In genomic region chr1:226566234-226566633, GRCh38 we compare ENCODE assay signal across 19 cellular contexts. TPM values are rescaled to one million over a fixed set of nuclear protein-coding genes. Genes with fewer than 3 reads are reported as not detected.
DNase-seq lines count a peak whose midpoint lies in the region; ATAC-seq and TF ChIP-seq lines count a peak whose summit lies in the region.
"Had no signal": no experiment of that assay in that cellular context is flagged by ENCODE, and none has a peak within 500 bp of the region (broad histone marks: within the 10 kb centered on the region; RNA-seq: fewer than 3 reads in every experiment).

No MANE protein-coding gene starts in this region.

- intact Hi-C loops in esophagus muscularis mucosa (cut with DNase I): no loop called here
- intact Hi-C loops in transverse colon (cut with DNase I; ENCODE audit: low total_unique reads): loop anchor here (2.0 kb wide), 1 partner anchor 17 kb away; the partner anchor contains the start of gene STUM
- intact Hi-C loops in Right ventricle myocardium superior (cut with DNase I): no loop called here

- TF ChIP-seq POLR2A in esophagus muscularis mucosa (IDR thresholded peaks at IDR 0.05; ENCODE audit: low read depth) (no peak), transverse colon (IDR thresholded peaks at IDR 0.05) (no peak)

- TF ChIP-seq EP300 in esophagus muscularis mucosa (IDR thresholded peaks at IDR 0.05) (no peak), transverse colon (IDR thresholded peaks at IDR 0.05; ENCODE audit: low read depth) (no peak)

- H3K4me1 ChIP-seq in esophagus muscularis mucosa (peaks cover 16 to 77% (median 65%) of the 10 kb centered on the region in 4 donors), transverse colon (peaks cover 4 to 29% (median 15%) of the 10 kb centered on the region in 4 donors)

- in situ Hi-C loops in transverse colon (cut with MboI; ENCODE audit: low pct_ligation_motif_present in 1 of 4, low pct_unique_long_range_greater_than_20kb in 1 of 4, low sequenced_read_pairs in 3 of 4): no loop called here

- H3K4me3 ChIP-seq in esophagus muscularis mucosa (no peak overlapping the region), transverse colon (no peak overlapping the region)
- H3K4me3 ChIP-seq: BLaER1 treated with 17β-estradiol and CSF1 and Interleukin-3, amounts not matched to agents 10 nM and 100 nM; GM12878; GM23338 had no signal

- H3K27ac ChIP-seq in caudate nucleus (ENCODE audit: low read depth, low read length): peak overlapping the region; percentile 83
- H3K27ac ChIP-seq in esophagus muscularis mucosa (replicated peaks in 1 of 4): peak overlapping the region; percentile 77 to 81 (median 78)
- peak overlapping the region; percentile 5 to 69 (median 56) for H3K27ac ChIP-seq in transverse colon
- H3K27ac ChIP-seq: BLaER1 treated with 17β-estradiol and CSF1 and Interleukin-3, amounts not matched to agents 10 nM and 100 nM had no signal

- no peaks in the 10 kb centered on the region for H3K36me3 Mint-ChIP-seq in activated naive CD8-positive, alpha-beta T cell treated with anti-CD3 and anti-CD28 coated beads, Interleukin-2, amount 50 U/mL, for 24 hours (ENCODE audit: low read depth)
- H3K36me3 Mint-ChIP-seq: CD8-positive, alpha-beta T cell had no signal

- no peaks in the 10 kb centered on the region for H3K4me1 Mint-ChIP-seq in activated naive CD8-positive, alpha-beta T cell treated with anti-CD3 and anti-CD28 coated beads, Interleukin-2, amount 50 U/mL, for 24 hours

- 83% methylated on average over 1 of the region's 1 CpG for WGBS in esophagus muscularis mucosa
- WGBS in transverse colon (ENCODE audit: low coverage in 1 of 2), 2 donors: 82 to 92% methylated on average over 1 of the region's 1 CpG

- TF ChIP-seq CTCF in esophagus muscularis mucosa (IDR thresholded peaks at IDR 0.05) (no peak), transverse colon (IDR thresholded peaks at IDR 0.05) (no peak)

- H3K27ac Mint-ChIP-seq in activated naive CD8-positive, alpha-beta T cell treated with anti-CD3 and anti-CD28 coated beads, Interleukin-2, amount 50 U/mL, for 24 hours: no peak overlapping the region
- H3K27ac Mint-ChIP-seq: B cell; CD8-positive, alpha-beta T cell; GM23338 had no signal

- H3K9me3 Mint-ChIP-seq in activated naive CD8-positive, alpha-beta T cell treated with anti-CD3 and anti-CD28 coated beads, Interleukin-2, amount 50 U/mL, for 24 hours: no peaks in the 10 kb centered on the region
- H3K9me3 Mint-ChIP-seq: CD8-positive, alpha-beta T cell; GM23338 had no signal

- no peaks in the 10 kb centered on the region for H3K27me3 ChIP-seq in esophagus muscularis mucosa
- H3K27me3 ChIP-seq in transverse colon: no peaks in the 10 kb centered on the region
- H3K27me3 ChIP-seq: BLaER1 treated with 17β-estradiol and CSF1 and Interleukin-3, amounts not matched to agents 10 nM and 100 nM had no signal

- DNase-seq in caudate nucleus (lab: John Stamatoyannopoulos, UW) (peak in 3 of 61 donors; percentile 26 to 62 (median 28)), esophagus muscularis mucosa (ENCODE audit: extremely low spot score) (no peak), putamen (ENCODE audit: low spot score) (peak; percentile 67), transverse colon (no peak), anterior cingulate cortex (lab: John Stamatoyannopoulos, UW) (no peak), Right ventricle myocardium superior (no peak)
- no peak for DNase-seq in activated naive CD8-positive, alpha-beta T cell treated with anti-CD3 and anti-CD28 coated beads, Interleukin-2, amount 50 U/mL, for 24 hours
- DNase-seq: Calu3; CD8-positive, alpha-beta T cell; DND-41; EL; HCEC 1CT; IMR-90 had no signal

- no peak overlapping the region for H3K4me3 Mint-ChIP-seq in activated naive CD8-positive, alpha-beta T cell treated with anti-CD3 and anti-CD28 coated beads, Interleukin-2, amount 50 U/mL, for 24 hours
- H3K4me3 Mint-ChIP-seq: B cell; CD8-positive, alpha-beta T cell; GM23338 had no signal

- H3K9me3 ChIP-seq in esophagus muscularis mucosa (no peaks in the 10 kb centered on the region), transverse colon (no peaks in the 10 kb centered on the region)
- H3K9me3 ChIP-seq: BLaER1 treated with 17β-estradiol and CSF1 and Interleukin-3, amounts not matched to agents 10 nM and 100 nM had no signal

- H3K27me3 Mint-ChIP-seq in activated naive CD8-positive, alpha-beta T cell treated with anti-CD3 and anti-CD28 coated beads, Interleukin-2, amount 50 U/mL, for 24 hours: peaks cover 4% of the 10 kb centered on the region

- no peak for ATAC-seq in activated naive CD8-positive, alpha-beta T cell treated with anti-CD3 and anti-CD28 coated beads, Interleukin-2, amount 50 U/mL, for 24 hours
- no peak for ATAC-seq in Right ventricle myocardium superior (ENCODE audit: poor library complexity)
- ATAC-seq: CD8-positive, alpha-beta T cell; GM12878; GM23338 had no signal

- no peaks in the 10 kb centered on the region for H3K36me3 ChIP-seq in esophagus muscularis mucosa
- no peaks in the 10 kb centered on the region for H3K36me3 ChIP-seq in transverse colon
- H3K36me3 ChIP-seq: BLaER1 treated with 17β-estradiol and CSF1 and Interleukin-3, amounts not matched to agents 10 nM and 100 nM had no signal

RNA-seq across cellular contexts. Expression of gene STUM, which starts 17.7 kb away (rescaled TPM):
- total RNA-seq in esophagus muscularis mucosa: 1 to 10 TPM; 3.1 to 7.6 (median 6.3) TPM
- 1 to 10 TPM; 1.4 to 4.1 (median 3.3) TPM for total RNA-seq in transverse colon
- total RNA-seq in Right ventricle myocardium superior: 1.2 TPM
- total RNA-seq: A172; Calu3; CD8-positive, alpha-beta T cell; G401; IMR-90 had no signal
